32 cellular contexts compared by ENCODE assay signal in genomic region chr9:89748020-89748670, GRCh38.
A peak's percentile ranks its signal among the peaks of the same experiment; 100 is the strongest.
DNase-seq lines count a peak whose midpoint lies in the region; FAIRE-seq and TF ChIP-seq lines count a peak whose summit lies in the region.
"Had no signal": no experiment of that assay in that cellular context is flagged by ENCODE, and none has a peak within 500 bp of the region (broad histone marks: within the 10 kb centered on the region; RNA-seq: fewer than 3 reads in every experiment).

No MANE protein-coding gene starts in this region.

- H3K4me3 Mint-ChIP-seq in activated naive CD4-positive, alpha-beta T cell treated with anti-CD3 and anti-CD28 coated beads, Interleukin-2, amount 50 U/mL, for 24 hours, result peak overlapping the region; percentile 36
- H3K4me3 Mint-ChIP-seq in activated naive CD4-positive, alpha-beta T cell treated with anti-CD3 and anti-CD28 coated beads for 36 hours, result no peak overlapping the region
- peak overlapping the region; percentile 38 for H3K4me3 Mint-ChIP-seq in activated T-helper 1 cell treated with anti-CD3 and anti-CD28 coated beads, Interleukin-12 subunit alpha, Interleukin-12 subunit beta, Interleukin-2, Interleukin-4 antibody, amounts not matched to agents 30 ng/mL and 10 ng/mL and 1 ng/mL, durations not matched to agents 14 hours and 24 hours and 36 hours
- no peak overlapping the region for H3K4me3 Mint-ChIP-seq in osteocyte (ENCODE audit: unreplicated experiment)
- H3K4me3 Mint-ChIP-seq: CD8-positive, alpha-beta memory T cell; H9; immature natural killer cell; neural crest cell; stimulated activated naive CD8-positive, alpha-beta T cell treated with anti-CD3 and anti-CD28 coated beads, Interleukin-15, Interleukin-2, amounts not matched to agents 100 ng/mL and 50 ng/mL, for 24 hours; T-helper 17 cell had no signal

- TF ChIP-seq CTCF in fibroblast of villous mesenchyme (IDR thresholded peaks at IDR 0.05; ENCODE audit: insufficient read depth, low read depth, low read length), result no peak
- no peak for TF ChIP-seq CTCF in osteocyte (IDR thresholded peaks at IDR 0.05)

- intact Hi-C loops in activated naive CD4-positive, alpha-beta T cell treated with anti-CD3 and anti-CD28 coated beads for 36 hours (cut with micrococcal nuclease), result no loop called here
- intact Hi-C loops in activated T-helper 1 cell treated with anti-CD3 and anti-CD28 coated beads, Interleukin-12 subunit alpha, Interleukin-12 subunit beta, Interleukin-2, Interleukin-4 antibody, amounts not matched to agents 30 ng/mL and 10 ng/mL and 1 ng/mL, durations not matched to agents 14 hours and 24 hours and 36 hours (cut with micrococcal nuclease), result loop anchor here (10.0 kb wide), 2 partner anchors 333 to 413 kb away; no protein-coding TSS in a partner anchor

- H3K9me3 Mint-ChIP-seq in activated naive CD4-positive, alpha-beta T cell treated with anti-CD3 and anti-CD28 coated beads, Interleukin-2, amount 50 U/mL, for 24 hours, result no peaks in the 10 kb centered on the region
- H3K9me3 Mint-ChIP-seq in activated naive CD4-positive, alpha-beta T cell treated with anti-CD3 and anti-CD28 coated beads for 36 hours, result peaks cover 6% of the 10 kb centered on the region
- H3K9me3 Mint-ChIP-seq in activated T-helper 1 cell treated with anti-CD3 and anti-CD28 coated beads, Interleukin-12 subunit alpha, Interleukin-12 subunit beta, Interleukin-2, Interleukin-4 antibody, amounts not matched to agents 30 ng/mL and 10 ng/mL and 1 ng/mL, durations not matched to agents 14 hours and 24 hours and 36 hours, result peaks cover 4% of the 10 kb centered on the region
- H3K9me3 Mint-ChIP-seq in osteocyte (ENCODE audit: unreplicated experiment), result no peaks in the 10 kb centered on the region
- H3K9me3 Mint-ChIP-seq: CD8-positive, alpha-beta memory T cell; immature natural killer cell had no signal

- H3K4me1 Mint-ChIP-seq in activated naive CD4-positive, alpha-beta T cell treated with anti-CD3 and anti-CD28 coated beads, Interleukin-2, amount 50 U/mL, for 24 hours, result peaks cover 54% of the 10 kb centered on the region
- H3K4me1 Mint-ChIP-seq in activated naive CD4-positive, alpha-beta T cell treated with anti-CD3 and anti-CD28 coated beads for 36 hours (ENCODE audit: low read depth), result peaks cover 40% of the 10 kb centered on the region
- peaks cover 65% of the 10 kb centered on the region for H3K4me1 Mint-ChIP-seq in activated T-helper 1 cell treated with anti-CD3 and anti-CD28 coated beads, Interleukin-12 subunit alpha, Interleukin-12 subunit beta, Interleukin-2, Interleukin-4 antibody, amounts not matched to agents 30 ng/mL and 10 ng/mL and 1 ng/mL, durations not matched to agents 14 hours and 24 hours and 36 hours (ENCODE audit: low read depth)
- H3K4me1 Mint-ChIP-seq in osteocyte (ENCODE audit: unreplicated experiment), result no peaks in the 10 kb centered on the region

- CTCF ChIA-PET in activated naive CD4-positive, alpha-beta T cell treated with anti-CD3 and anti-CD28 coated beads for 36 hours (lab: Charles Lee), result no interaction called here

- FAIRE-seq in urothelium cell line (lab: Jason Lieb, UNC), result peak; percentile 94
- FAIRE-seq: A549, TTC549 had no signal

- no peaks in the 10 kb centered on the region for H3K36me3 Mint-ChIP-seq in activated naive CD4-positive, alpha-beta T cell treated with anti-CD3 and anti-CD28 coated beads, Interleukin-2, amount 50 U/mL, for 24 hours
- no peaks in the 10 kb centered on the region for H3K36me3 Mint-ChIP-seq in activated naive CD4-positive, alpha-beta T cell treated with anti-CD3 and anti-CD28 coated beads for 36 hours (ENCODE audit: low read depth)
- H3K36me3 Mint-ChIP-seq in activated T-helper 1 cell treated with anti-CD3 and anti-CD28 coated beads, Interleukin-12 subunit alpha, Interleukin-12 subunit beta, Interleukin-2, Interleukin-4 antibody, amounts not matched to agents 30 ng/mL and 10 ng/mL and 1 ng/mL, durations not matched to agents 14 hours and 24 hours and 36 hours (ENCODE audit: low read depth), result peaks cover 6% of the 10 kb centered on the region
- H3K36me3 Mint-ChIP-seq in osteocyte (ENCODE audit: unreplicated experiment), result no peaks in the 10 kb centered on the region
- H3K36me3 Mint-ChIP-seq: CD8-positive, alpha-beta memory T cell; immature natural killer cell had no signal

- no peak overlapping the region for H3K4me3 ChIP-seq in fibroblast of villous mesenchyme (ENCODE audit: low read depth, low read length)
- H3K4me3 ChIP-seq: A549, right lobe of liver, SK-N-MC, spleen, testis had no signal

- no peak overlapping the region for H3K27ac Mint-ChIP-seq in activated naive CD4-positive, alpha-beta T cell treated with anti-CD3 and anti-CD28 coated beads, Interleukin-2, amount 50 U/mL, for 24 hours
- no peak overlapping the region for H3K27ac Mint-ChIP-seq in activated naive CD4-positive, alpha-beta T cell treated with anti-CD3 and anti-CD28 coated beads for 36 hours
- H3K27ac Mint-ChIP-seq in activated T-helper 1 cell treated with anti-CD3 and anti-CD28 coated beads, Interleukin-12 subunit alpha, Interleukin-12 subunit beta, Interleukin-2, Interleukin-4 antibody, amounts not matched to agents 30 ng/mL and 10 ng/mL and 1 ng/mL, durations not matched to agents 14 hours and 24 hours and 36 hours, result no peak overlapping the region
- no peak overlapping the region for H3K27ac Mint-ChIP-seq in osteocyte (ENCODE audit: unreplicated experiment)
- H3K27ac Mint-ChIP-seq: CD8-positive, alpha-beta memory T cell; immature natural killer cell; progenitor cell of endocrine pancreas; stimulated activated naive CD8-positive, alpha-beta T cell treated with anti-CD3 and anti-CD28 coated beads, Interleukin-15, Interleukin-2, amounts not matched to agents 100 ng/mL and 50 ng/mL, for 24 hours; T-helper 17 cell had no signal

- H3K27me3 Mint-ChIP-seq in activated naive CD4-positive, alpha-beta T cell treated with anti-CD3 and anti-CD28 coated beads, Interleukin-2, amount 50 U/mL, for 24 hours, result no peaks in the 10 kb centered on the region
- H3K27me3 Mint-ChIP-seq in activated naive CD4-positive, alpha-beta T cell treated with anti-CD3 and anti-CD28 coated beads for 36 hours (ENCODE audit: low read depth), result no peaks in the 10 kb centered on the region
- H3K27me3 Mint-ChIP-seq in activated T-helper 1 cell treated with anti-CD3 and anti-CD28 coated beads, Interleukin-12 subunit alpha, Interleukin-12 subunit beta, Interleukin-2, Interleukin-4 antibody, amounts not matched to agents 30 ng/mL and 10 ng/mL and 1 ng/mL, durations not matched to agents 14 hours and 24 hours and 36 hours (ENCODE audit: insufficient read depth), result no peaks in the 10 kb centered on the region
- peaks cover 4% of the 10 kb centered on the region for H3K27me3 Mint-ChIP-seq in osteocyte (ENCODE audit: unreplicated experiment)
- H3K27me3 Mint-ChIP-seq: stimulated activated naive CD8-positive, alpha-beta T cell treated with anti-CD3 and anti-CD28 coated beads, Interleukin-15, Interleukin-2, amounts not matched to agents 100 ng/mL and 50 ng/mL, for 24 hours; T-helper 17 cell had no signal

- DNase-seq in activated naive CD4-positive, alpha-beta T cell treated with anti-CD3 and anti-CD28 coated beads for 36 hours, result no peak
- DNase-seq in activated T-helper 1 cell treated with anti-CD3 and anti-CD28 coated beads, Interleukin-12 subunit alpha, Interleukin-12 subunit beta, Interleukin-2, Interleukin-4 antibody, amounts not matched to agents 30 ng/mL and 10 ng/mL and 1 ng/mL, durations not matched to agents 14 hours and 24 hours and 36 hours (ENCODE audit: low spot score), result no peak
- DNase-seq in fibroblast of villous mesenchyme (ENCODE audit: low read depth), result peak; percentile 89
- DNase-seq in urothelium cell line (ENCODE audit: low spot score), result no peak
- DNase-seq in activated T-cell treated with anti-CD3 and anti-CD28 coated beads for 4 hours, result no peak
- no peak for DNase-seq in NCI-H1048 (lab: John Stamatoyannopoulos, UW)
- no peak for DNase-seq in osteocyte (ENCODE audit: extremely low spot score, unreplicated experiment)
- DNase-seq: activated CD4-positive, alpha-beta T cell treated with anti-CD3 and anti-CD28 coated beads, Interleukin-2, amount 50 U/mL, for 4 hours; activated CD8-positive, alpha-beta memory T cell treated with anti-CD3 and anti-CD28 coated beads, Interleukin-2, amount 50 U/mL, for 4 hours; CD8-positive, alpha-beta memory T cell; cerebellar nuclear complex; H9; immature natural killer cell; left colon; NCI-H1417 treated with DMSO at 0.1 percent for 48 hours; NCI-H2081; NCI-H2227 treated with DMSO at 0.1 percent for 48 hours; NCI-H526 treated with DMSO at 0.1 percent for 48 hours; NK-92 treated with Interleukin-12 subunit alpha and Interleukin-12 subunit beta, amount 100 ng/mL, for 24 hours; PC-3; right lobe of liver; spleen; stimulated activated CD4-positive, alpha-beta T cell treated with anti-CD3 and anti-CD28 coated beads, Interleukin-2, amount 100 ng/mL, for 24 hours; T-helper 17 cell; testis had no signal

Comparison
In these comparisons a context has a peak if more than half of its experiments do, and no peak if none do; other contexts are left out.
1. H3K4me3 Mint-ChIP-seq: peak in activated naive CD4-positive, alpha-beta T cell treated with anti-CD3 and anti-CD28 coated beads, Interleukin-2, amount 50 U/mL, for 24 hours (single experiment) and activated T-helper 1 cell treated with anti-CD3 and anti-CD28 coated beads, Interleukin-12 subunit alpha, Interleukin-12 subunit beta, Interleukin-2, Interleukin-4 antibody, amounts not matched to agents 30 ng/mL and 10 ng/mL and 1 ng/mL, durations not matched to agents 14 hours and 24 hours and 36 hours (single experiment); none in activated naive CD4-positive, alpha-beta T cell treated with anti-CD3 and anti-CD28 coated beads for 36 hours (single experiment) and osteocyte (single experiment).